Comparison of ENCODE assay signal across 23 cellular contexts in genomic region chr15:71325461-71325860, GRCh38.
DNase-seq lines count a peak whose midpoint lies in the region; ATAC-seq and TF ChIP-seq lines count a peak whose summit lies in the region.
"Had no signal": no experiment of that assay in that cellular context is flagged by ENCODE, and none has a peak within 500 bp of the region (broad histone marks: within the 10 kb centered on the region; RNA-seq: fewer than 3 reads in every experiment).

No MANE protein-coding gene starts in this region.

- POLR2A ChIA-PET in MCF 10A (lab: Yijun Ruan, JAX) (interaction anchor here (0.6 to 1.0 kb wide), 4 partner anchors 9 to 194 kb away, joined by 3 to 5 read pairs (median 3); no protein-coding TSS in a partner anchor), SK-N-SH (lab: Yijun Ruan, JAX) (no interaction called here)

- TF ChIP-seq CTCF in MCF 10A (IDR thresholded peaks at IDR 0.05; ENCODE audit: unreplicated experiment), result no peak
- TF ChIP-seq CTCF in breast epithelium (IDR thresholded peaks at IDR 0.05), result no peak
- no peak for TF ChIP-seq CTCF in SK-N-SH (IDR thresholded peaks at IDR 0.05)
- no peak for TF ChIP-seq CTCF in epithelial cell of proximal tubule (conservative IDR thresholded peaks at IDR 0.05; ENCODE audit: low read depth, low read length)
- TF ChIP-seq CTCF in lower lobe of right lung (IDR thresholded peaks at IDR 0.05), result no peak

- no peak overlapping the region for H3K4me3 Mint-ChIP-seq in MCF 10A (ENCODE audit: unreplicated experiment)
- H3K4me3 Mint-ChIP-seq: CD8-positive, alpha-beta T cell; GM23338; neural crest cell; stimulated activated naive B cell treated with anti-CD40 and anti-IgM and Interleukin-4, amounts not matched to agents 10 μg/mL and 1 μg/mL and 100 μg/mL, for 72 hours; type B pancreatic cell had no signal

- H3K9ac ChIP-seq in SK-N-SH, result no peak overlapping the region

- no peak overlapping the region for H3K27ac ChIP-seq in breast epithelium
- peak overlapping the region in 1 of 2 experiments; percentile 58; a peak in 2 of 4 replicates for H3K27ac ChIP-seq in SK-N-SH (ENCODE audit: low read depth in 2 of 2, low read length in 1 of 2)
- peak overlapping the region; percentile 53 to 73 for H3K27ac ChIP-seq in aorta (ENCODE audit: low read depth in 1 of 2, low read length in 2 of 2)
- no peak overlapping the region for H3K27ac ChIP-seq in lower lobe of right lung
- H3K27ac ChIP-seq: body of pancreas, esophagus squamous epithelium had no signal

- H4K20me1 ChIP-seq in SK-N-SH (ENCODE audit: insufficient read depth), result no peaks in the 10 kb centered on the region

- no peak overlapping the region for H3K27ac Mint-ChIP-seq in MCF 10A (ENCODE audit: low read depth, unreplicated experiment)
- H3K27ac Mint-ChIP-seq: CD8-positive, alpha-beta T cell; GM23338; stimulated activated naive B cell treated with anti-CD40 and anti-IgM and Interleukin-4, amounts not matched to agents 10 μg/mL and 1 μg/mL and 100 μg/mL, for 72 hours; type B pancreatic cell had no signal

- no TSS peak for BruUV-seq in MCF 10A (replicated peaks; lab: Mats Ljungman, UMichigan)

- H3K4me3 ChIP-seq in breast epithelium (no peak overlapping the region), SK-N-SH (ENCODE audit: low read depth in 2 of 2, low read length in 1 of 2) (no peak overlapping the region), epithelial cell of proximal tubule (ENCODE audit: low read depth, low read length) (no peak overlapping the region), aorta (ENCODE audit: low read length in 2 of 2) (no peak overlapping the region), lower lobe of right lung (no peak overlapping the region)
- H3K4me3 ChIP-seq: body of pancreas, esophagus squamous epithelium, GM23338, K562 had no signal

- DNase-seq in MCF 10A (ENCODE audit: unreplicated experiment) (peak; percentile 3), breast epithelium (ENCODE audit: low spot score in 2 of 2) (no peak), SK-N-SH (no peak), epithelial cell of proximal tubule (ENCODE audit: low read depth) (peak; percentile 29), aorta (no peak), mesenteric fat pad (ENCODE audit: low spot score) (no peak), lower lobe of right lung (no peak)
- no peak for DNase-seq in activated T-cell treated with anti-CD3 and anti-CD28 coated beads, Interleukin-2, amount 50 U/mL, for 48 hours
- DNase-seq: 8988T; activated CD4-positive, alpha-beta T cell treated with anti-CD3 and anti-CD28 coated beads for 48 hours; activated CD8-positive, alpha-beta memory T cell treated with anti-CD3 and anti-CD28 coated beads, Interleukin-2, amount 50 U/mL, for 4 hours; activated gamma-delta T cell treated with Interleukin-2 at 50 U/mL for 16 hours; body of pancreas; CD8-positive, alpha-beta T cell; esophagus squamous epithelium; NCI-H1048; NCI-H2081; NCI-H524; stimulated activated naive B cell treated with anti-CD40 and anti-IgM and Interleukin-4, amounts not matched to agents 10 μg/mL and 1 μg/mL and 100 μg/mL, for 72 hours had no signal

- H3K36me3 ChIP-seq in breast epithelium, result no peaks in the 10 kb centered on the region
- no peaks in the 10 kb centered on the region for H3K36me3 ChIP-seq in SK-N-SH (replicated peaks in 1 of 2; ENCODE audit: control insufficient read depth in 1 of 2, insufficient read depth in 2 of 2, low read length in 1 of 2)
- no peaks in the 10 kb centered on the region for H3K36me3 ChIP-seq in aorta (ENCODE audit: control insufficient read depth in 1 of 2, insufficient read depth in 2 of 2, low read length in 1 of 2)
- H3K36me3 ChIP-seq in lower lobe of right lung, result no peaks in the 10 kb centered on the region
- H3K36me3 ChIP-seq: esophagus squamous epithelium had no signal

- H3K9me3 Mint-ChIP-seq in MCF 10A (ENCODE audit: unreplicated experiment), result no peaks in the 10 kb centered on the region
- H3K9me3 Mint-ChIP-seq: CD8-positive, alpha-beta T cell; GM23338; neural crest cell; stimulated activated naive B cell treated with anti-CD40 and anti-IgM and Interleukin-4, amounts not matched to agents 10 μg/mL and 1 μg/mL and 100 μg/mL, for 72 hours; type B pancreatic cell had no signal

- no peak overlapping the region for H3K4me2 ChIP-seq in SK-N-SH
- H3K4me2 ChIP-seq: GM23338 had no signal

- no peaks in the 10 kb centered on the region for H3K9me3 ChIP-seq in breast epithelium
- H3K9me3 ChIP-seq in SK-N-SH, result no peaks in the 10 kb centered on the region
- no peaks in the 10 kb centered on the region for H3K9me3 ChIP-seq in aorta (ENCODE audit: control insufficient read depth, low read length)
- H3K9me3 ChIP-seq in lower lobe of right lung, result no peaks in the 10 kb centered on the region
- H3K9me3 ChIP-seq: body of pancreas, esophagus squamous epithelium had no signal

- 25% methylated on average over 1 of the region's 1 CpG for WGBS in SK-N-SH (ENCODE audit: low lambda C conversion rate)
- 19 to 36% methylated on average over 1 of the region's 1 CpG for WGBS in aorta, 2 donors

- H3K4me1 ChIP-seq in breast epithelium (no peaks in the 10 kb centered on the region), SK-N-SH (ENCODE audit: control insufficient read depth in 1 of 2, insufficient read depth in 2 of 2, low read depth in 1 of 2, low read length in 1 of 2) (peaks cover 6 to 9% of the 10 kb centered on the region in 2 experiments; a peak in 3 of 4 replicates), aorta (ENCODE audit: control insufficient read depth in 1 of 2, insufficient read depth in 2 of 2, low read length in 2 of 2) (peaks cover 3 to 11% of the 10 kb centered on the region in 2 donors), lower lobe of right lung (peaks cover 9% of the 10 kb centered on the region)
- H3K4me1 ChIP-seq: body of pancreas had no signal

- H3K36me3 Mint-ChIP-seq in MCF 10A (ENCODE audit: insufficient read depth, unreplicated experiment), result no peaks in the 10 kb centered on the region
- H3K36me3 Mint-ChIP-seq: CD8-positive, alpha-beta T cell; stimulated activated naive B cell treated with anti-CD40 and anti-IgM and Interleukin-4, amounts not matched to agents 10 μg/mL and 1 μg/mL and 100 μg/mL, for 72 hours; type B pancreatic cell had no signal

- H3K27me3 ChIP-seq in breast epithelium (no peaks in the 10 kb centered on the region), SK-N-SH (ENCODE audit: insufficient read depth) (no peaks in the 10 kb centered on the region), aorta (ENCODE audit: control insufficient read depth in 1 of 2, insufficient read depth in 2 of 2, low read length in 1 of 2) (no peaks in the 10 kb centered on the region), lower lobe of right lung (ENCODE audit: low read depth) (no peaks in the 10 kb centered on the region)
- H3K27me3 ChIP-seq: body of pancreas, esophagus squamous epithelium had no signal

- no peak for ATAC-seq in aorta (ENCODE audit: low FRiP score)
- ATAC-seq in lower lobe of right lung, result no peak
- ATAC-seq: body of pancreas; CD8-positive, alpha-beta T cell; GM23338; K562; stimulated activated naive B cell treated with anti-CD40 and anti-IgM and Interleukin-4, amounts not matched to agents 10 μg/mL and 1 μg/mL and 100 μg/mL, for 72 hours had no signal

- H3K9me2 ChIP-seq in SK-N-SH, result no peaks in the 10 kb centered on the region

- H3F3A ChIP-seq in SK-N-SH (replicated peaks; ENCODE audit: insufficient read depth), result peaks cover 4% of the 10 kb centered on the region

- H3K4me1 Mint-ChIP-seq in MCF 10A (ENCODE audit: insufficient read depth, unreplicated experiment), result peaks cover 4% of the 10 kb centered on the region
- H3K4me1 Mint-ChIP-seq: neural crest cell; stimulated activated naive B cell treated with anti-CD40 and anti-IgM and Interleukin-4, amounts not matched to agents 10 μg/mL and 1 μg/mL and 100 μg/mL, for 72 hours had no signal

- no peak overlapping the region for H2AFZ ChIP-seq in SK-N-SH (ENCODE audit: low read depth)
- H2AFZ ChIP-seq: GM23338 had no signal

- intact Hi-C loops in MCF 10A (cut with micrococcal nuclease) (no loop called here), breast epithelium (cut with DNase I; ENCODE audit: low total_unique reads) (no loop called here), aorta (cut with DNase I) (loop anchor here in 1 of 2 donors (5.0 kb wide), 2 partner anchors 43 to 208 kb away; partner anchors contain the start of gene THSD4), lower lobe of right lung (cut with DNase I) (no loop called here)

- no peak for TF ChIP-seq POLR2A in breast epithelium (IDR thresholded peaks at IDR 0.05)

- TF ChIP-seq EP300 in SK-N-SH (IDR thresholded peaks at IDR 0.05; ENCODE audit: borderline replicate concordance in 1 of 2, low read depth in 1 of 2, low read length in 1 of 2), result no peak

- CTCF ChIA-PET in MCF 10A (lab: Yijun Ruan, JAX), result interaction anchor here (0.7 to 1.1 kb wide), 2 partner anchors 120 to 202 kb away, joined by 3 read pairs; no protein-coding TSS in a partner anchor
- CTCF ChIA-PET in SK-N-SH (lab: Yijun Ruan, JAX), result no interaction called here

- no peak for TF ChIP-seq RAD21 in SK-N-SH (IDR thresholded peaks at IDR 0.05; ENCODE audit: low read length)

- no peaks in the 10 kb centered on the region for H3K27me3 Mint-ChIP-seq in MCF 10A (ENCODE audit: insufficient read depth, unreplicated experiment)
- H3K27me3 Mint-ChIP-seq: stimulated activated naive B cell treated with anti-CD40 and anti-IgM and Interleukin-4, amounts not matched to agents 10 μg/mL and 1 μg/mL and 100 μg/mL, for 72 hours; type B pancreatic cell had no signal

- H3K79me2 ChIP-seq in SK-N-SH (ENCODE audit: insufficient read depth), result peaks cover 4% of the 10 kb centered on the region; the same call in 1 of the 2 replicates

TF ChIP-seq in SK-N-SH, 30 proteins besides CTCF, POLR2A, EP300 and RAD21:
- TF ChIP-seq CHD2 (IDR thresholded peaks at IDR 0.05; ENCODE audit: low read length, partially characterized antibody) (no peak), TAF1 (IDR thresholded peaks at IDR 0.05; ENCODE audit: borderline replicate concordance, low read depth, low read length) (no peak), POLR2AphosphoS5 (IDR thresholded peaks at IDR 0.05; ENCODE audit: low read depth, low read length) (no peak; the same call in 1 of the 2 replicates), TCF12 (IDR thresholded peaks at IDR 0.05) (no peak), MXI1 (IDR thresholded peaks at IDR 0.05; ENCODE audit: low read depth, low read length) (no peak), GABPA (IDR thresholded peaks at IDR 0.05; ENCODE audit: low read depth) (no peak), PBX3 (IDR thresholded peaks at IDR 0.05) (peak; percentile 30; the same call in 1 of the 2 replicates)

Comparison
In these comparisons a context has a peak if more than half of its experiments do, and no peak if none do; other contexts are left out.
1. DNase-seq: peak in MCF 10A (single experiment) and epithelial cell of proximal tubule (single experiment); none in breast epithelium (0 of 2), SK-N-SH (single experiment), aorta (0 of 2), mesenteric fat pad (single experiment), activated T-cell treated with anti-CD3 and anti-CD28 coated beads, Interleukin-2, amount 50 U/mL, for 48 hours (0 of 2) and lower lobe of right lung (single experiment).
2. H3K27ac ChIP-seq: peak in aorta (2 of 2); none in breast epithelium (0 of 2) and lower lobe of right lung (single experiment).